8 cellular contexts compared by ENCODE assay signal in genomic region chr16:22813946-22814325, GRCh38. TPM values are rescaled to one million over a fixed set of nuclear protein-coding genes. Genes with fewer than 3 reads are reported as not detected.
DNase-seq lines count a peak whose midpoint lies in the region; ATAC-seq and TF ChIP-seq lines count a peak whose summit lies in the region.

Gene HS3ST2, plus strand, starts transcription at chr16:22814162. Its CDS starts 449 bp downstream, at chr16:22814611.

- CTCF ChIA-PET in PC-3 (lab: Charles Lee) = no interaction called here

- H3K9me2 ChIP-seq in PC-3 (replicated peaks; ENCODE audit: low read length) = no peaks in the 10 kb centered on the region

- TF ChIP-seq CTCF in fibroblast of villous mesenchyme (IDR thresholded peaks at IDR 0.05; ENCODE audit: insufficient read depth, low read depth, low read length) = no peak
- TF ChIP-seq CTCF in PC-3 (conservative IDR thresholded peaks at IDR 0.05; ENCODE audit: low read depth, low read length) = no peak

- H2AFZ ChIP-seq in PC-3 (ENCODE audit: low read length) = no peak within 1 kb of the TSS

- H3K4me2 ChIP-seq in PC-3 (ENCODE audit: low read length) = no peak within 1 kb of the TSS

- no peaks in the 10 kb centered on the region for H4K20me1 ChIP-seq in PC-3 (ENCODE audit: low read length)

- in situ Hi-C loops in HAP-1 (cut with MboI; ENCODE audit: low sequenced_read_pairs) = no loop called here

- H3K4me1 ChIP-seq in HAP-1 (no peaks in the 10 kb centered on the region), PC-3 (ENCODE audit: insufficient read depth, low read length) (peaks cover 3% of the 10 kb centered on the region; the same call in 1 of the 2 replicates)

- H3K9ac ChIP-seq in PC-3 (ENCODE audit: low read length) = no peak within 1 kb of the TSS

- H3K27ac ChIP-seq in PC-3 (ENCODE audit: low read length) = no peak within 1 kb of the TSS

- H3K4me3 ChIP-seq in fibroblast of villous mesenchyme (ENCODE audit: low read depth, low read length) (no peak within 1 kb of the TSS), HAP-1 (no peak within 1 kb of the TSS), PC-3 (ENCODE audit: low read length) (no peak within 1 kb of the TSS)

- DNase-seq in DMS53 treated with DMSO at 0.1 percent for 48 hours (lab: John Stamatoyannopoulos, UW; ENCODE audit: unreplicated experiment) (peak; percentile 20), NCI-H510A treated with DMSO at 0.1 percent for 48 hours (lab: John Stamatoyannopoulos, UW) (peak; percentile 51), fibroblast of villous mesenchyme (ENCODE audit: low read depth) (peak; percentile 1), occipital lobe (lab: John Stamatoyannopoulos, UW) (peak; percentile 45), NCI-H146 treated with DMSO at 0.1 percent for 48 hours (lab: John Stamatoyannopoulos, UW; ENCODE audit: unreplicated experiment) (no peak), HAP-1 (ENCODE audit: low spot score in 2 of 2) (no peak), COLO829 (ENCODE audit: low spot score) (no peak), PC-3 (no peak)

- H3K79me2 ChIP-seq in PC-3 (ENCODE audit: low read length) = no peaks in the 10 kb centered on the region

- H3K36me3 ChIP-seq in HAP-1 (replicated peaks) (no peaks in the 10 kb centered on the region), PC-3 (ENCODE audit: low read depth, low read length) (no peaks in the 10 kb centered on the region)

- no peaks in the 10 kb centered on the region for H3K27me3 ChIP-seq in HAP-1 (ENCODE audit: low read depth)
- peaks cover 9% of the 10 kb centered on the region; the same call in 1 of the 2 replicates for H3K27me3 ChIP-seq in PC-3 (ENCODE audit: low read length)

- intact Hi-C loops in PC-3 (cut with micrococcal nuclease) = no loop called here

- no peaks in the 10 kb centered on the region for H3F3A ChIP-seq in PC-3 (ENCODE audit: low read length, unreplicated experiment)

- no peaks in the 10 kb centered on the region for H3K9me3 ChIP-seq in HAP-1
- H3K9me3 ChIP-seq in PC-3 (ENCODE audit: low read length) = no peaks in the 10 kb centered on the region

- BruUV-seq in PC-3 (replicated peaks; lab: Mats Ljungman, UMichigan) = no TSS peak

- no peak for ATAC-seq in PC-3

- POLR2A ChIA-PET in PC-3 (lab: Charles Lee; ENCODE audit: unreplicated experiment) = no interaction called here

RNA-seq across cellular contexts. Expression of gene HS3ST2, which starts in this region (rescaled TPM):
- total RNA-seq in fibroblast of villous mesenchyme (not detected in 2 replicates), occipital lobe (2.0 TPM), PC-3 (2014; rRNA removed) (not detected in 2 replicates)

Comparison
In these comparisons a context has a peak if more than half of its experiments do, and no peak if none do; other contexts are left out.
1. Peak in DNase-seq in fibroblast of villous mesenchyme; RNA of the gene not detected or under 1 TPM.
2. DNase-seq: peak in DMS53 treated with DMSO at 0.1 percent for 48 hours (single experiment), NCI-H510A treated with DMSO at 0.1 percent for 48 hours (single experiment) and occipital lobe (single experiment); none in NCI-H146 treated with DMSO at 0.1 percent for 48 hours (single experiment), HAP-1 (0 of 2), COLO829 (single experiment) and PC-3 (single experiment).